ENCODE assay signal across 24 cellular contexts in genomic region chr17:28969706-28970393, GRCh38. TPM values are rescaled to one million over a fixed set of nuclear protein-coding genes. Genes with fewer than 3 reads are reported as not detected.
DNase-seq lines count a peak whose midpoint lies in the region; ATAC-seq and TF ChIP-seq lines count a peak whose summit lies in the region.
"Had no signal": no experiment of that assay in that cellular context is flagged by ENCODE, and none has a peak within 500 bp of the region (broad histone marks: within the 10 kb centered on the region; RNA-seq: fewer than 3 reads in every experiment).

No MANE protein-coding gene starts in this region.

- ATAC-seq in omental fat pad (ENCODE audit: low FRiP score) = no peak
- ATAC-seq: GM12878, SK-N-SH treated with all-trans-retinoic acid at 6 μM for 48 hours had no signal

- H3K9me3 Mint-ChIP-seq in brain (peaks cover 0 to 5% (median 0%) of the 10 kb centered on the region in 5 experiments), chondrocyte (ENCODE audit: low read depth) (no peaks in the 10 kb centered on the region)
- H3K9me3 Mint-ChIP-seq: CD4-positive, alpha-beta T cell had no signal

- H3K27ac Mint-ChIP-seq in brain = peak overlapping the region in 4 of 5 experiments; percentile 10 to 99 (median 70)
- no peak overlapping the region for H3K27ac Mint-ChIP-seq in chondrocyte (ENCODE audit: unreplicated experiment)
- H3K27ac Mint-ChIP-seq: CD4-positive, alpha-beta T cell had no signal

- CTCF ChIA-PET in HEK293 (lab: Yijun Ruan, JAX) = interaction anchor here (0.6 to 7.7 kb wide), 7 partner anchors 17 to 243 kb away, joined by 3 to 119 read pairs (median 7); no protein-coding TSS in a partner anchor

- H3K9me3 ChIP-seq in HEK293 (ENCODE audit: control insufficient read depth, insufficient read depth, low read depth, low read length) = no peaks in the 10 kb centered on the region
- H3K9me3 ChIP-seq in osteoblast (ENCODE audit: low read depth, low read length) = no peaks in the 10 kb centered on the region
- H3K9me3 ChIP-seq: Caco-2 had no signal

- H3K27me3 Mint-ChIP-seq in brain (peaks cover 16% of the 10 kb centered on the region), chondrocyte (ENCODE audit: low read depth) (no peaks in the 10 kb centered on the region)
- H3K27me3 Mint-ChIP-seq: CD4-positive, alpha-beta T cell had no signal

- H2AFZ ChIP-seq in osteoblast (ENCODE audit: low read length) = no peak overlapping the region
- H2AFZ ChIP-seq: GM23248 had no signal

- H3K4me2 ChIP-seq in osteoblast (ENCODE audit: insufficient read depth, low read length) = no peak overlapping the region

- POLR2A ChIA-PET in HEK293 (lab: Yijun Ruan, JAX) = no interaction called here

- H3K36me3 ChIP-seq in HEK293 (ENCODE audit: control insufficient read depth in 2 of 2, insufficient read depth in 1 of 2, low read length in 2 of 2) (no peaks in the 10 kb centered on the region), osteoblast (ENCODE audit: insufficient read depth, low read length) (no peaks in the 10 kb centered on the region)

- no peaks in the 10 kb centered on the region for H3K79me2 ChIP-seq in osteoblast (ENCODE audit: insufficient read depth, low read length)

- H3K4me1 Mint-ChIP-seq in brain (peaks cover 79% of the 10 kb centered on the region), chondrocyte (ENCODE audit: low read depth) (peaks cover 58% of the 10 kb centered on the region)

- H3K27me3 ChIP-seq in osteoblast (ENCODE audit: insufficient read depth, low read length) = peaks cover 50% of the 10 kb centered on the region

- H3K36me3 Mint-ChIP-seq in brain = peaks cover 8% of the 10 kb centered on the region
- H3K36me3 Mint-ChIP-seq in chondrocyte (ENCODE audit: low read depth) = no peaks in the 10 kb centered on the region

- no peaks in the 10 kb centered on the region for H4K20me1 ChIP-seq in osteoblast (ENCODE audit: insufficient read depth, low read length)

- H3K4me3 Mint-ChIP-seq in brain (no peak overlapping the region), chondrocyte (ENCODE audit: unreplicated experiment) (no peak overlapping the region)
- H3K4me3 Mint-ChIP-seq: CD4-positive, alpha-beta T cell had no signal

- H3K4me3 ChIP-seq in HEK293 (ENCODE audit: low read depth, low read length) = no peak overlapping the region
- no peak overlapping the region for H3K4me3 ChIP-seq in osteoblast (ENCODE audit: insufficient read depth, low read length)
- H3K4me3 ChIP-seq: GM12878, GM23248 had no signal

- TF ChIP-seq CTCF in HEK293 (tag by site-specific recombination; IDR thresholded peaks at IDR 0.05) = no peak
- TF ChIP-seq CTCF in brain (conservative IDR thresholded peaks at IDR 0.05) = no peak
- TF ChIP-seq CTCF in osteoblast (IDR thresholded peaks at IDR 0.05; ENCODE audit: extremely low read depth, low read depth, low read length) = no peak
- no peak for TF ChIP-seq CTCF in omental fat pad (IDR thresholded peaks at IDR 0.05)
- no peak for TF ChIP-seq CTCF in chondrocyte (IDR thresholded peaks at IDR 0.05)

- H3K27ac ChIP-seq in HEK293 (ENCODE audit: extremely low read depth, low read depth, low read length) (no peak overlapping the region), osteoblast (ENCODE audit: low read depth, low read length) (no peak overlapping the region)
- H3K27ac ChIP-seq: 22Rv1, GM23248 had no signal

- DNase-seq in DMS53 (lab: John Stamatoyannopoulos, UW) (peak; percentile 19), DMS53 treated with DMSO at 0.1 percent for 48 hours (lab: John Stamatoyannopoulos, UW; ENCODE audit: unreplicated experiment) (no peak), osteoblast (ENCODE audit: insufficient read length, low spot score, missing footprints) (peak; percentile 74), omental fat pad (ENCODE audit: low spot score) (no peak), chondrocyte (ENCODE audit: low spot score) (no peak)
- no peak for DNase-seq in activated effector memory CD4-positive, alpha-beta T cell treated with Interleukin-2 at 50 U/mL for 16 hours
- DNase-seq: Caco-2; CD4-positive, alpha-beta T cell; GM23248; NCI-H1417 treated with DMSO at 0.1 percent for 48 hours; NCI-H2029; NCI-H2171; NCI-H446; NCI-H526 treated with DMSO at 0.1 percent for 48 hours; NK-92 treated with Interleukin-12 subunit alpha and Interleukin-12 subunit beta, amount 100 ng/mL, for 24 hours; SHP77 had no signal

- H3K4me1 ChIP-seq in HEK293 (ENCODE audit: control insufficient read depth, insufficient read depth, low read length) (no peaks in the 10 kb centered on the region), osteoblast (ENCODE audit: insufficient read depth, low read length) (peaks cover 15% of the 10 kb centered on the region)

TF ChIP-seq in HEK293, 187 proteins besides CTCF, POLR2A, EP300 and RAD21:
- TF ChIP-seq ZNF449 (tag by site-specific recombination; IDR thresholded peaks at IDR 0.05) = 0 out of 2 replicates have a peak, but pooled peaks have one; percentile 64
- no peak for TF ChIP-seq ZFP3 (tag by site-specific recombination; IDR thresholded peaks at IDR 0.05; ENCODE audit: low read depth)
- TF ChIP-seq ZNF366 (tag by site-specific recombination; conservative IDR thresholded peaks at IDR 0.05) = no peak
- no peak for TF ChIP-seq SCRT2 (tag by site-specific recombination; IDR thresholded peaks at IDR 0.05)
- TF ChIP-seq ZNF837 (tag by site-specific recombination; IDR thresholded peaks at IDR 0.05) = no peak
- TF ChIP-seq ZNF175 (tag by site-specific recombination; IDR thresholded peaks at IDR 0.05) = no peak
- TF ChIP-seq ZNF626 (tag by site-specific recombination; IDR thresholded peaks at IDR 0.05) = no peak
TF ChIP-seq in HEK293: peak in this region for 1.

RNA-seq across cellular contexts. Expression of gene PHF12, which starts 18.5 kb away (rescaled TPM):
- 43.1 TPM for polyA plus RNA-seq in brain (ENCODE audit: insufficient read depth, low read depth, low replicate concordance)
- total RNA-seq in osteoblast (20.3 and 26.8 TPM in 2 replicates), omental fat pad (10 to 100 TPM; 15.6 to 47.1 (median 27.6) TPM), chondrocyte (30.2 to 49.2 TPM (median 33.6 TPM) in 3 replicates)

RNA-seq across cellular contexts. Expression of gene SEZ6, which starts 36.0 kb away (rescaled TPM):
- polyA plus RNA-seq in brain (ENCODE audit: insufficient read depth, low read depth, low replicate concordance) = 64.1 TPM
- total RNA-seq in osteoblast = not detected in 2 replicates
- total RNA-seq in omental fat pad = not detected
- total RNA-seq in chondrocyte = 0.35 to 0.46 TPM in 2 of 3 replicates, not detected in the other
- total RNA-seq: Caco-2, GM12878, GM23248, HT-29, M059J had no signal
- polyA plus RNA-seq: AG04450, GM23248 had no signal

Comparison
In these comparisons a context has a peak if more than half of its experiments do, and no peak if none do; other contexts are left out.
1. DNase-seq: peak in DMS53 (single experiment) and osteoblast (single experiment); none in DMS53 treated with DMSO at 0.1 percent for 48 hours (single experiment), omental fat pad (single experiment), activated effector memory CD4-positive, alpha-beta T cell treated with Interleukin-2 at 50 U/mL for 16 hours (single experiment) and chondrocyte (single experiment).